8 cellular contexts compared by ENCODE assay signal in the genomic region with DNA sequence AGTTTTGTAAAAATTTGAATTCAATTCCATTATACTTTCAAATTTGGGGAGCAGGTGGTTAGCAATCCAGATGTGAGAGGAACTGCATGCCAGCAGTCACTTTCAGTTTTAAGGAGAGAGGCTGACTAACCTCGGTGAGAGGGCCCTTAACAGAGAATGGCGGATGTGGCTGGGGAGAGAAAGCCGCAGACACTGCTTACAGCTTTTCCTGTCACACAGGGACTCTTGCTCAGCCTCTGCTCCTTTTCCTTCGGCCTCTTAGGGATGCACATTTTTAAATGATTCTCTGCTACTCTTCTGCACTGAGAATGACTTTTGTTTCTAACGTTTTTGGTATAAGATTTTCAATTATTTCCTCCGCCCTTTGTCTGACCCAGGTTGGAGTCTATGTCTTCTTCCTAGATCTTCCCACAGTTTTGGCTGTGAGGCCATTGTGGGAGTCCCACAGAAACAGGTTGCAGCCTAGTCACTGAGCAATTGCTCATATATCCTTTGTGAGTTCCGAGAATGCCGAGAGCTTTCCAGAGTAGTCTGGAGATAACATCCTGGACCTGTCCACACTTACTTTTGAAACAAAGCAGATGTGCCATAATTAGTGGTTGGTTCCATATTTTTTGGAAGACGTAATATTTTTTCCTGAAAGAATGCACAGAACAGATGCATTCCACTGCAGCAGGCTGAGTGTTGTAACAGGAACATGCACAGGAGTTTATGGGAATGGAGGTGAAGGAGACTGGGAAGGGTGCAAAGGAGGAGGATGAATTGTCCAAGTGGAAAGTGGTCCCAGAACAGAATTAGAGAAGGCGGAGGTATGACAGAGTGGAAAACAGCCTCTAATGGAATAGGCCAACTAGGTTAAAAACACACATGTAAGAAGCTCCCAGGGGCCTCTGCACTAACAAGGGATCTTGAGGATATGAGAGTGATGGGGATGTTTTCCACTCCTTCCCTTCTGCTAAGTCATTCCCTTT.
DNase-seq lines count a peak whose midpoint lies in the region; ATAC-seq, FAIRE-seq and TF ChIP-seq lines count a peak whose summit lies in the region.

No MANE protein-coding gene starts in this region.

- H3K4me1 Mint-ChIP-seq in effector memory CD8-positive, alpha-beta T cell (ENCODE audit: low read depth in 2 of 2): peaks cover 34 to 41% of the 10 kb centered on the region in 2 donors
- H3K4me1 Mint-ChIP-seq in endothelial cell (ENCODE audit: unreplicated experiment): no peaks in the 10 kb centered on the region
- H3K4me1 Mint-ChIP-seq in CD14-positive monocyte: peaks cover 19% of the 10 kb centered on the region

- TF ChIP-seq EP300 in A549 (IDR thresholded peaks at IDR 0.05): no peak

- TF ChIP-seq CTCF in A549 (IDR thresholded peaks at IDR 0.05) (no peak), endothelial cell (IDR thresholded peaks at IDR 0.05; ENCODE audit: unreplicated experiment) (no peak), CD14-positive monocyte (IDR thresholded peaks at IDR 0.05) (no peak)

- 22% methylated on average over 10 of the region's 10 CpGs for WGBS in A549 (ENCODE audit: missing lambda C conversion rate)

- DNase-seq in A549 (ENCODE audit: low read depth in 1 of 2, low spot score in 1 of 2): no peak
- peak; percentile 51 for DNase-seq in GM19239 (ENCODE audit: insufficient read length, low spot score)
- DNase-seq in activated CD4-positive, alpha-beta T cell treated with anti-CD3 and anti-CD28 coated beads for 48 hours: peak; percentile 82
- DNase-seq in effector memory CD8-positive, alpha-beta T cell: peak; percentile 56 to 61 (median 60)
- DNase-seq in stimulated activated CD4-positive, alpha-beta T cell treated with anti-CD3 and anti-CD28 coated beads, Interleukin-1b, Interleukin-23, amount 100 ng/mL, for 1 hour (ENCODE audit: low read depth in 2 of 2): peak; percentile 21 to 24
- no peak for DNase-seq in endothelial cell (ENCODE audit: low spot score)
- no peak for DNase-seq in CD14-positive monocyte (ENCODE audit: low spot score)

- no peak for FAIRE-seq in A549 (lab: Jason Lieb, UNC)
- peak; percentile 80 for FAIRE-seq in GM19239 (lab: Jason Lieb, UNC)

- no peak for TF ChIP-seq POLR2A in A549 (IDR thresholded peaks at IDR 0.05; ENCODE audit: low read length)

- H3K27ac Mint-ChIP-seq in effector memory CD8-positive, alpha-beta T cell: peak overlapping the region; percentile 76 to 85
- no peak overlapping the region for H3K27ac Mint-ChIP-seq in endothelial cell (ENCODE audit: unreplicated experiment)
- peak overlapping the region in 1 of 7 donors; percentile 2 for H3K27ac Mint-ChIP-seq in CD14-positive monocyte

- intact Hi-C loops in CD14-positive monocyte (cut with micrococcal nuclease): no loop called here

- no peaks in the 10 kb centered on the region for H3K9me3 Mint-ChIP-seq in effector memory CD8-positive, alpha-beta T cell
- no peaks in the 10 kb centered on the region for H3K9me3 Mint-ChIP-seq in endothelial cell (ENCODE audit: unreplicated experiment)
- no peaks in the 10 kb centered on the region for H3K9me3 Mint-ChIP-seq in CD14-positive monocyte

- peak overlapping the region; percentile 36; the same call in 2 of the 3 replicates for H3K4me2 ChIP-seq in A549

- no peaks in the 10 kb centered on the region for H3K4me1 ChIP-seq in A549

- CTCF ChIA-PET in A549 (lab: Yijun Ruan, JAX): no interaction called here

- H3K27ac ChIP-seq in A549: no peak overlapping the region

- no peak overlapping the region for H3K4me3 ChIP-seq in A549

- ATAC-seq in A549: no peak
- peak; percentile 83 for ATAC-seq in HG03280 (IDR thresholded peaks at IDR 0.05; ENCODE audit: unreplicated experiment)
- peak; percentile 99 for ATAC-seq in effector memory CD8-positive, alpha-beta T cell (replicated peaks)

- H3K9me3 ChIP-seq in A549: no peaks in the 10 kb centered on the region

- H3K27me3 Mint-ChIP-seq in effector memory CD8-positive, alpha-beta T cell: no peaks in the 10 kb centered on the region
- H3K27me3 Mint-ChIP-seq in endothelial cell (ENCODE audit: unreplicated experiment) (no peaks in the 10 kb centered on the region), CD14-positive monocyte (ENCODE audit: low read depth in 3 of 3) (peaks cover 10 to 18% (median 13%) of the 10 kb centered on the region in 3 donors)

- H3K36me3 Mint-ChIP-seq in effector memory CD8-positive, alpha-beta T cell (ENCODE audit: insufficient read depth): peaks cover 2% of the 10 kb centered on the region
- H3K36me3 Mint-ChIP-seq in endothelial cell (ENCODE audit: low read depth, unreplicated experiment) (no peaks in the 10 kb centered on the region), CD14-positive monocyte (no peaks in the 10 kb centered on the region)

- no peak for TF ChIP-seq RAD21 in A549 (conservative IDR thresholded peaks at IDR 0.05 in 1 of 2, IDR thresholded peaks at IDR 0.05 in 1 of 2)

- POLR2A ChIA-PET in A549 (lab: Yijun Ruan, JAX): no interaction called here

- peak overlapping the region; percentile 67 to 75 for H3K4me3 Mint-ChIP-seq in effector memory CD8-positive, alpha-beta T cell
- H3K4me3 Mint-ChIP-seq in endothelial cell (ENCODE audit: unreplicated experiment): no peak overlapping the region
- peak overlapping the region in 1 of 2 donors; percentile 72 for H3K4me3 Mint-ChIP-seq in CD14-positive monocyte

TF ChIP-seq in A549, 52 proteins besides CTCF, POLR2A, EP300 and RAD21:
- TF ChIP-seq, protein P1, sequence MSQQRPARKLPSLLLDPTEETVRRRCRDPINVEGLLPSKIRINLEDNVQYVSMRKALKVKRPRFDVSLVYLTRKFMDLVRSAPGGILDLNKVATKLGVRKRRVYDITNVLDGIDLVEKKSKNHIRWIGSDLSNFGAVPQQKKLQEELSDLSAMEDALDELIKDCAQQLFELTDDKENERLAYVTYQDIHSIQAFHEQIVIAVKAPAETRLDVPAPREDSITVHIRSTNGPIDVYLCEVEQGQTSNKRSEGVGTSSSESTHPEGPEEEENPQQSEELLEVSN (IDR thresholded peaks at IDR 0.05; ENCODE audit: borderline replicate concordance, low read depth): no peak
- TF ChIP-seq SREBF2 (IDR thresholded peaks at IDR 0.05) (no peak), POLR2AphosphoS2 (conservative IDR thresholded peaks at IDR 0.05; ENCODE audit: low read length) (no peak), HDAC2 (IDR thresholded peaks at IDR 0.05) (no peak), RARB (CRISPR knock-in tag; IDR thresholded peaks at IDR 0.05) (no peak), JUN (IDR thresholded peaks at IDR 0.05) (no peak), CBX8 (IDR thresholded peaks at IDR 0.05) (no peak)
- TF ChIP-seq, protein P2, sequence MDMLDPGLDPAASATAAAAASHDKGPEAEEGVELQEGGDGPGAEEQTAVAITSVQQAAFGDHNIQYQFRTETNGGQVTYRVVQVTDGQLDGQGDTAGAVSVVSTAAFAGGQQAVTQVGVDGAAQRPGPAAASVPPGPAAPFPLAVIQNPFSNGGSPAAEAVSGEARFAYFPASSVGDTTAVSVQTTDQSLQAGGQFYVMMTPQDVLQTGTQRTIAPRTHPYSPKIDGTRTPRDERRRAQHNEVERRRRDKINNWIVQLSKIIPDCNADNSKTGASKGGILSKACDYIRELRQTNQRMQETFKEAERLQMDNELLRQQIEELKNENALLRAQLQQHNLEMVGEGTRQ (IDR thresholded peaks at IDR 0.05): no peak
- TF ChIP-seq, protein P3, sequence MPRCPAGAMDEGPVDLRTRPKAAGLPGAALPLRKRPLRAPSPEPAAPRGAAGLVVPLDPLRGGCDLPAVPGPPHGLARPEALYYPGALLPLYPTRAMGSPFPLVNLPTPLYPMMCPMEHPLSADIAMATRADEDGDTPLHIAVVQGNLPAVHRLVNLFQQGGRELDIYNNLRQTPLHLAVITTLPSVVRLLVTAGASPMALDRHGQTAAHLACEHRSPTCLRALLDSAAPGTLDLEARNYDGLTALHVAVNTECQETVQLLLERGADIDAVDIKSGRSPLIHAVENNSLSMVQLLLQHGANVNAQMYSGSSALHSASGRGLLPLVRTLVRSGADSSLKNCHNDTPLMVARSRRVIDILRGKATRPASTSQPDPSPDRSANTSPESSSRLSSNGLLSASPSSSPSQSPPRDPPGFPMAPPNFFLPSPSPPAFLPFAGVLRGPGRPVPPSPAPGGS (IDR thresholded peaks at IDR 0.05): no peak

Comparison
In these comparisons a context has a peak if more than half of its experiments do, and no peak if none do; other contexts are left out.
1. ATAC-seq: peak in HG03280 (single experiment) and effector memory CD8-positive, alpha-beta T cell (single experiment); none in A549 (0 of 2).
2. DNase-seq: peak in GM19239 (single experiment), activated CD4-positive, alpha-beta T cell treated with anti-CD3 and anti-CD28 coated beads for 48 hours (single experiment), effector memory CD8-positive, alpha-beta T cell (3 of 3) and stimulated activated CD4-positive, alpha-beta T cell treated with anti-CD3 and anti-CD28 coated beads, Interleukin-1b, Interleukin-23, amount 100 ng/mL, for 1 hour (2 of 2); none in A549 (0 of 2), endothelial cell (single experiment) and CD14-positive monocyte (single experiment).